In genomic region chr3:53299611-53300023, GRCh38 we compare ENCODE assay signal across 8 cellular contexts. TPM values are rescaled to one million over a fixed set of nuclear protein-coding genes. Genes with fewer than 3 reads are reported as not detected.
A peak's percentile ranks its signal among the peaks of the same experiment; 100 is the strongest.
DNase-seq lines count a peak whose midpoint lies in the region; ATAC-seq, FAIRE-seq and TF ChIP-seq lines count a peak whose summit lies in the region.
"Not testable (repeated sequence)": the region's sequence is repeated elsewhere in the genome, so short reads cannot be mapped to it uniquely, and the experiment has no call there.

No MANE protein-coding gene starts in this region.

- not testable (repeated sequence) for H3K9me3 ChIP-seq in Caco-2; astrocyte (ENCODE audit: insufficient read depth, low read depth, low read length); mesenchymal stem cell (ENCODE audit: control insufficient read depth, low read length)

- H3K9ac ChIP-seq in astrocyte (ENCODE audit: low read length): not testable (repeated sequence)
- H3K9ac ChIP-seq in mesenchymal stem cell (ENCODE audit: low read length): peak overlapping the region; percentile 34

- H4K8ac ChIP-seq in mesenchymal stem cell (ENCODE audit: low read length): not testable (repeated sequence)

- not testable (repeated sequence) for H3K4me3 Mint-ChIP-seq in Caco-2 (ENCODE audit: unreplicated experiment); astrocyte (ENCODE audit: unreplicated experiment); stimulated activated memory B cell treated with anti-CD40 and anti-IgM and Interleukin-4, amounts not matched to agents 10 μg/mL and 1 μg/mL and 100 μg/mL, for 72 hours

- intact Hi-C loops in Caco-2 (cut with micrococcal nuclease; ENCODE audit: unreplicated experiment): loop anchor here (1.0 kb wide), 4 partner anchors 51 to 411 kb away; no protein-coding TSS in a partner anchor

- H3K79me2 ChIP-seq in astrocyte (ENCODE audit: insufficient read depth, low read length): not testable (repeated sequence)

- H3K4me1 Mint-ChIP-seq in Caco-2 (ENCODE audit: low read depth, unreplicated experiment); astrocyte (ENCODE audit: low read depth, unreplicated experiment); stimulated activated memory B cell treated with anti-CD40 and anti-IgM and Interleukin-4, amounts not matched to agents 10 μg/mL and 1 μg/mL and 100 μg/mL, for 72 hours: not testable (repeated sequence)

- H2BK5ac ChIP-seq in mesenchymal stem cell (ENCODE audit: low read depth, low read length, poor library complexity, severe bottlenecking): not testable (repeated sequence)

- TF ChIP-seq CTCF in Caco-2 (IDR thresholded peaks at IDR 0.05; ENCODE audit: insufficient read depth in 1 of 2, low read depth in 1 of 2, low read length in 1 of 2, severe bottlenecking in 1 of 2, unreplicated experiment in 1 of 2): peak; percentile 55 to 71
- TF ChIP-seq CTCF in RWPE1 (conservative IDR thresholded peaks at IDR 0.05; ENCODE audit: low read depth): peak; percentile 86
- TF ChIP-seq CTCF in astrocyte (IDR thresholded peaks at IDR 0.05; ENCODE audit: insufficient read depth, low read depth, low read length): peak; percentile 98

- not testable (repeated sequence) for H3K4me1 ChIP-seq in Caco-2; astrocyte (ENCODE audit: insufficient read depth, low read length); mesenchymal stem cell (ENCODE audit: control insufficient read depth, insufficient read depth, low read depth, low read length)

- not testable (repeated sequence) for BruUV-seq in Caco-2 (replicated peaks; lab: Mats Ljungman, UMichigan)

- not testable (repeated sequence) for H3K27ac Mint-ChIP-seq in Caco-2 (ENCODE audit: unreplicated experiment); stimulated activated memory B cell treated with anti-CD40 and anti-IgM and Interleukin-4, amounts not matched to agents 10 μg/mL and 1 μg/mL and 100 μg/mL, for 72 hours
- peak overlapping the region; percentile 21 for H3K27ac Mint-ChIP-seq in astrocyte (ENCODE audit: unreplicated experiment)

- not testable (repeated sequence) for H2BK12ac ChIP-seq in mesenchymal stem cell (ENCODE audit: low read length in 2 of 2)

- POLR2A ChIA-PET in Caco-2 (lab: Charles Lee); RWPE1 (lab: Yijun Ruan, JAX; ENCODE audit: low non-redundant PET): not testable (repeated sequence)

- peaks cover 15% of the 10 kb centered on the region for H3K79me1 ChIP-seq in mesenchymal stem cell (replicated peaks; ENCODE audit: low read length, poor library complexity, severe bottlenecking)

- peak; percentile 94 for FAIRE-seq in astrocyte (lab: Jason Lieb, UNC)

- CTCF ChIA-PET in Caco-2 (lab: Charles Lee): interaction anchor here (0.6 kb wide), 1 partner anchor 107 kb away, joined by 3 read pairs; no protein-coding TSS in a partner anchor
- CTCF ChIA-PET in RWPE1 (lab: Yijun Ruan, JAX): interaction anchor here (1.3 kb wide), 1 partner anchor 12 kb away, joined by 5 read pairs; no protein-coding TSS in a partner anchor

- ATAC-seq in stimulated activated memory B cell treated with anti-CD40 and anti-IgM and Interleukin-4, amounts not matched to agents 10 μg/mL and 1 μg/mL and 100 μg/mL, for 72 hours: peak; percentile 54

- H2AK5ac ChIP-seq in mesenchymal stem cell (ENCODE audit: low read length, severe bottlenecking): not testable (repeated sequence)

- H3K4ac ChIP-seq in mesenchymal stem cell (ENCODE audit: low read depth in 1 of 2, low read length in 2 of 2): not testable (repeated sequence)

- H2BK15ac ChIP-seq in mesenchymal stem cell (ENCODE audit: low read depth, poor library complexity, severe bottlenecking): not testable (repeated sequence)

- not testable (repeated sequence) for H3K23ac ChIP-seq in mesenchymal stem cell (ENCODE audit: low read length in 2 of 2)

- H4K91ac ChIP-seq in mesenchymal stem cell (ENCODE audit: low read length): not testable (repeated sequence)

- peaks cover 12% of the 10 kb centered on the region for H4K20me1 ChIP-seq in astrocyte (ENCODE audit: insufficient read depth, low read length)

- not testable (repeated sequence) for H3K27me3 ChIP-seq in Caco-2 (replicated peaks; ENCODE audit: control insufficient read depth, insufficient read depth, low read length); astrocyte (ENCODE audit: insufficient read depth, low read length); mesenchymal stem cell (ENCODE audit: control insufficient read depth in 1 of 2, insufficient read depth in 1 of 2, low read length in 2 of 2)

- H3K27me3 Mint-ChIP-seq in Caco-2 (ENCODE audit: insufficient read depth, unreplicated experiment); astrocyte (ENCODE audit: low read depth, unreplicated experiment); stimulated activated memory B cell treated with anti-CD40 and anti-IgM and Interleukin-4, amounts not matched to agents 10 μg/mL and 1 μg/mL and 100 μg/mL, for 72 hours: not testable (repeated sequence)

- not testable (repeated sequence) for H3K4me3 ChIP-seq in Caco-2 (ENCODE audit: low read depth, low read length); astrocyte (ENCODE audit: insufficient read depth, low read depth, low read length); mesenchymal stem cell (ENCODE audit: insufficient read depth in 1 of 2, low read depth in 1 of 2, low read length in 2 of 2)

- 57% methylated on average over 5 of the region's 5 CpGs for WGBS in mesenchymal stem cell

- H3K36me3 Mint-ChIP-seq in Caco-2 (ENCODE audit: insufficient read depth, unreplicated experiment): peaks cover 48% of the 10 kb centered on the region
- not testable (repeated sequence) for H3K36me3 Mint-ChIP-seq in astrocyte (ENCODE audit: low read depth, unreplicated experiment)
- peaks cover 17% of the 10 kb centered on the region for H3K36me3 Mint-ChIP-seq in stimulated activated memory B cell treated with anti-CD40 and anti-IgM and Interleukin-4, amounts not matched to agents 10 μg/mL and 1 μg/mL and 100 μg/mL, for 72 hours

- H3K27ac ChIP-seq in RWPE1: peak overlapping the region; percentile 43
- not testable (repeated sequence) for H3K27ac ChIP-seq in astrocyte (ENCODE audit: low read depth, low read length); mesenchymal stem cell (ENCODE audit: low read length, poor library complexity, severe bottlenecking)

- H3K14ac ChIP-seq in mesenchymal stem cell (ENCODE audit: low read length in 2 of 2): not testable (repeated sequence)

- not testable (repeated sequence) for H2AFZ ChIP-seq in astrocyte (ENCODE audit: low read depth, low read length); mesenchymal stem cell (ENCODE audit: low read depth, low read length)

- not testable (repeated sequence) for H3K36me3 ChIP-seq in Caco-2 (ENCODE audit: control insufficient read depth, insufficient read depth, low read length)
- peaks cover 27% of the 10 kb centered on the region for H3K36me3 ChIP-seq in astrocyte (ENCODE audit: insufficient read depth, low read length)
- H3K36me3 ChIP-seq in mesenchymal stem cell (ENCODE audit: control insufficient read depth in 1 of 2, insufficient read depth in 2 of 2, low read depth in 1 of 2, low read length in 2 of 2): peaks cover 25 to 74% of the 10 kb centered on the region in 2 experiments

- not testable (repeated sequence) for H2BK120ac ChIP-seq in mesenchymal stem cell (ENCODE audit: low read depth, low read length)

- not testable (repeated sequence) for H3K4me2 ChIP-seq in astrocyte (ENCODE audit: low read length); mesenchymal stem cell (ENCODE audit: low read length, poor library complexity, severe bottlenecking)

- not testable (repeated sequence) for H3K18ac ChIP-seq in mesenchymal stem cell (ENCODE audit: low read depth in 1 of 2, low read length in 2 of 2)

- DNase-seq in Caco-2 (peak in 1 of 2 experiments; percentile 41), H4 (ENCODE audit: low spot score) (peak; percentile 46), NCI-H1105 (lab: John Stamatoyannopoulos, UW) (peak; percentile 14), RWPE1 (ENCODE audit: low spot score) (peak; percentile 49), astrocyte (ENCODE audit: low read depth) (peak; percentile 45), fibroblast of the conjunctiva (ENCODE audit: low read depth) (peak; percentile 58), mesenchymal stem cell (peak; percentile 71)

- not testable (repeated sequence) for H3K9me3 Mint-ChIP-seq in Caco-2 (ENCODE audit: unreplicated experiment); astrocyte (ENCODE audit: unreplicated experiment); stimulated activated memory B cell treated with anti-CD40 and anti-IgM and Interleukin-4, amounts not matched to agents 10 μg/mL and 1 μg/mL and 100 μg/mL, for 72 hours

RNA-seq across cellular contexts. Expression of gene TKT, which starts 43.8 kb away (rescaled TPM):
- 339 and 381 TPM in 2 replicates for total RNA-seq in Caco-2 (2022)
- 404 and 447 TPM in 2 replicates for total RNA-seq in H4 (2014; rRNA removed; shearing (Covaris generic))
- total RNA-seq in astrocyte: 265 and 318 TPM in 2 replicates
- polyA plus RNA-seq in mesenchymal stem cell (2013, experiment 1 of 2): 359 TPM
- polyA plus RNA-seq in mesenchymal stem cell (2013, experiment 2 of 2): 363 TPM

RNA-seq across cellular contexts. Expression of gene DCP1A, which starts 47.7 kb away (rescaled TPM):
- total RNA-seq in Caco-2 (2022) (32.5 and 32.9 TPM in 2 replicates), astrocyte (24.9 and 25.0 TPM in 2 replicates)
- total RNA-seq in H4 (2014; rRNA removed; shearing (Covaris generic)): 6.5 and 10.9 TPM in 2 replicates
- 24.1 TPM for polyA plus RNA-seq in mesenchymal stem cell (2013, experiment 1 of 2)
- 23.0 TPM for polyA plus RNA-seq in mesenchymal stem cell (2013, experiment 2 of 2)
